19 cellular contexts compared by ENCODE assay signal in the genomic region with DNA sequence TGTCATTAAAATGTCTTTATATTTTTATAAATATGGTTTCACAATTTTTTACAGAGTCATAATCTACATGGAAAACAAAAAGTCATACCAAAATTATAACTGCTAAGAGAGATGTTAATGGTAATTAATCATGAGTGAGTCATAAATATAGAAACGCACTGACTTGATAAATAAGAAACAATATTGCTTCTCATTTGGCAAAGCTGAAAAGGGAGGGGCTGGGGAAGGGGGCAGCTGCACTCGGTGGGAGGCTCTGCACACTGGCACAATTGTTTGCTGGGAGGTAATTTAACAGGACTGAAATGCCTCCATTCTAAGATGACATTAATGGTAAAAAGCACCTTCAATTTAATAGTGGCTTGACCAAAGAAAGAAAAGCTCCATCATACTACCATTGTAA.
DNase-seq lines count a peak whose midpoint lies in the region; ATAC-seq and TF ChIP-seq lines count a peak whose summit lies in the region.
"Had no signal": no experiment of that assay in that cellular context is flagged by ENCODE, and none has a peak within 500 bp of the region (broad histone marks: within the 10 kb centered on the region; RNA-seq: fewer than 3 reads in every experiment).

No MANE protein-coding gene starts in this region.

- ATAC-seq in HG03460 (IDR thresholded peaks at IDR 0.05; ENCODE audit: unreplicated experiment) = no peak
- ATAC-seq: body of pancreas had no signal

- TF ChIP-seq CTCF in fibroblast of mammary gland (conservative IDR thresholded peaks at IDR 0.05; ENCODE audit: control insufficient read depth, insufficient read depth, low read depth, low read length) = no peak

- H3K4me3 ChIP-seq in SJSA1 = no peak overlapping the region
- H3K4me3 ChIP-seq in fibroblast of mammary gland (ENCODE audit: control insufficient read depth, low read depth, low read length) = no peak overlapping the region
- H3K4me3 ChIP-seq: body of pancreas, hepatocyte, transverse colon had no signal

- H3K36me3 ChIP-seq in SJSA1 = no peaks in the 10 kb centered on the region
- H3K36me3 ChIP-seq: transverse colon had no signal

- H3K9me3 ChIP-seq in SJSA1 (replicated peaks) = no peaks in the 10 kb centered on the region; the same call in 1 of the 2 replicates
- H3K9me3 ChIP-seq: body of pancreas, transverse colon had no signal

- peak overlapping the region; percentile 71 for H3K27ac ChIP-seq in SJSA1
- H3K27ac ChIP-seq: body of pancreas, hepatocyte, transverse colon had no signal

- H3K27me3 ChIP-seq in SJSA1 (replicated peaks) = no peaks in the 10 kb centered on the region
- H3K27me3 ChIP-seq: body of pancreas, hepatocyte, transverse colon had no signal

- peaks cover 29% of the 10 kb centered on the region for H3K4me1 ChIP-seq in SJSA1 (replicated peaks)
- H3K4me1 ChIP-seq: body of pancreas, transverse colon had no signal

- DNase-seq in NCI-H748 (lab: John Stamatoyannopoulos, UW; ENCODE audit: unreplicated experiment) = peak; percentile 19
- no peak for DNase-seq in NCI-H748 treated with DMSO at 0.1 percent for 48 hours (lab: John Stamatoyannopoulos, UW)
- DNase-seq in SJSA1 (ENCODE audit: low read depth in 1 of 2, low spot score in 2 of 2) = no peak
- peak; percentile 42 for DNase-seq in fibroblast of mammary gland (ENCODE audit: low read depth)
- DNase-seq in cerebellar cortex (ENCODE audit: low spot score) = no peak
- no peak for DNase-seq in nucleus accumbens (lab: John Stamatoyannopoulos, UW)
- no peak for DNase-seq in OCI-M1 (lab: John Stamatoyannopoulos, UW)
- DNase-seq: 8988T; activated CD4-positive, alpha-beta T cell treated with anti-CD3 and anti-CD28 coated beads, Interleukin-2, amount 10 ng/mL, durations not matched to agents 7 days and 5 days; activated naive CD4-positive, alpha-beta T cell treated with anti-CD3 and anti-CD28 coated beads, Interleukin-2, amount 10 ng/mL, durations not matched to agents 7 days and 5 days; body of pancreas; HFFc6; mesendoderm; NCI-H2029; NCI-H446; stimulated activated naive CD4-positive, alpha-beta T cell; transverse colon had no signal

Comparison
In these comparisons a context has a peak if more than half of its experiments do, and no peak if none do; other contexts are left out.
1. DNase-seq: peak in NCI-H748 (single experiment) and fibroblast of mammary gland (single experiment); none in NCI-H748 treated with DMSO at 0.1 percent for 48 hours (single experiment), SJSA1 (0 of 2), cerebellar cortex (single experiment), nucleus accumbens (0 of 56) and OCI-M1 (single experiment).